23 cellular contexts compared by ENCODE assay signal in genomic region chr3:118801899-118802298, GRCh38.
DNase-seq lines count a peak whose midpoint lies in the region; ATAC-seq and TF ChIP-seq lines count a peak whose summit lies in the region.
"Had no signal": no experiment of that assay in that cellular context is flagged by ENCODE, and none has a peak within 500 bp of the region (broad histone marks: within the 10 kb centered on the region; RNA-seq: fewer than 3 reads in every experiment).

No MANE protein-coding gene starts in this region.

- no peak overlapping the region for H3K27ac ChIP-seq in mammary epithelial cell (ENCODE audit: insufficient read depth, low read depth, low read length)
- H3K27ac ChIP-seq in heart left ventricle: peak overlapping the region in 1 of 12 donors; percentile 50
- no peak overlapping the region for H3K27ac ChIP-seq in aorta (ENCODE audit: low read depth in 1 of 2, low read length in 2 of 2)
- H3K27ac ChIP-seq: neutrophil, psoas muscle, VCaP had no signal

- intact Hi-C loops in MCF 10A (cut with micrococcal nuclease) (no loop called here), mammary epithelial cell (cut with micrococcal nuclease) (no loop called here), heart left ventricle (cut with DNase I) (no loop called here), aorta (cut with DNase I) (no loop called here)

- no peaks in the 10 kb centered on the region for H3K36me3 ChIP-seq in mammary epithelial cell (ENCODE audit: insufficient read depth, low read length)
- H3K36me3 ChIP-seq in heart left ventricle: no peaks in the 10 kb centered on the region
- H3K36me3 ChIP-seq in aorta (ENCODE audit: control insufficient read depth in 1 of 2, insufficient read depth in 2 of 2, low read length in 1 of 2): no peaks in the 10 kb centered on the region
- H3K36me3 ChIP-seq: neutrophil had no signal

- H3K4me3 Mint-ChIP-seq in MCF 10A (ENCODE audit: unreplicated experiment): no peak overlapping the region
- H3K4me3 Mint-ChIP-seq: activated naive CD4-positive, alpha-beta T cell treated with anti-CD3 and anti-CD28 coated beads, Interleukin-2, amount 10 ng/mL, durations not matched to agents 7 days and 5 days; activated T-cell treated with anti-CD3 and anti-CD28 coated beads, Interleukin-2, amount 50 U/mL, for 72 hours; CD14-positive monocyte had no signal

- H3K4me1 Mint-ChIP-seq in MCF 10A (ENCODE audit: insufficient read depth, unreplicated experiment): no peaks in the 10 kb centered on the region
- H3K4me1 Mint-ChIP-seq: activated naive CD4-positive, alpha-beta T cell treated with anti-CD3 and anti-CD28 coated beads, Interleukin-2, amount 10 ng/mL, durations not matched to agents 7 days and 5 days; CD14-positive monocyte had no signal

- ATAC-seq in heart left ventricle (peak; percentile 85 to 96 (median 94)), aorta (ENCODE audit: low FRiP score) (peak; percentile 36), GM21515 (IDR thresholded peaks at IDR 0.05; ENCODE audit: unreplicated experiment) (no peak)
- ATAC-seq: activated T-cell treated with anti-CD3 and anti-CD28 coated beads, Interleukin-2, amount 50 U/mL, for 72 hours; psoas muscle; stimulated activated naive CD8-positive, alpha-beta T cell treated with anti-CD3 and anti-CD28 coated beads, Interleukin-15, Interleukin-2, amounts not matched to agents 100 U/mL and 50 U/mL, for 24 hours had no signal

- H3K9me3 Mint-ChIP-seq in MCF 10A (ENCODE audit: unreplicated experiment): no peaks in the 10 kb centered on the region
- H3K9me3 Mint-ChIP-seq: activated naive CD4-positive, alpha-beta T cell treated with anti-CD3 and anti-CD28 coated beads, Interleukin-2, amount 10 ng/mL, durations not matched to agents 7 days and 5 days; activated T-cell treated with anti-CD3 and anti-CD28 coated beads, Interleukin-2, amount 50 U/mL, for 72 hours had no signal

- H3K79me2 ChIP-seq in mammary epithelial cell (ENCODE audit: insufficient read depth, low read length): no peaks in the 10 kb centered on the region

- no peak overlapping the region for H3K4me2 ChIP-seq in mammary epithelial cell (ENCODE audit: insufficient read depth, low read depth, low read length)

- no peak overlapping the region for H3K27ac Mint-ChIP-seq in MCF 10A (ENCODE audit: low read depth, unreplicated experiment)
- H3K27ac Mint-ChIP-seq: activated naive CD4-positive, alpha-beta T cell treated with anti-CD3 and anti-CD28 coated beads, Interleukin-2, amount 10 ng/mL, durations not matched to agents 7 days and 5 days; activated T-cell treated with anti-CD3 and anti-CD28 coated beads, Interleukin-2, amount 50 U/mL, for 72 hours; CD14-positive monocyte had no signal

- POLR2A ChIA-PET in MCF 10A (lab: Yijun Ruan, JAX): interaction anchor here (0.5 kb wide), 1 partner anchor 1397 kb away, joined by 3 read pairs; no protein-coding TSS in a partner anchor

- no peaks in the 10 kb centered on the region for H4K20me1 ChIP-seq in mammary epithelial cell (ENCODE audit: insufficient read depth, low read length)

- H3K4me3 ChIP-seq in mammary epithelial cell (replicated peaks in 1 of 3; ENCODE audit: insufficient read depth in 1 of 3, low read depth in 2 of 3, low read length in 3 of 3) (no peak overlapping the region), heart left ventricle (peak overlapping the region in 1 of 12 donors; percentile 11), aorta (ENCODE audit: low read length in 2 of 2) (no peak overlapping the region)
- H3K4me3 ChIP-seq: psoas muscle had no signal

- CTCF ChIA-PET in MCF 10A (lab: Yijun Ruan, JAX) (interaction anchor here (0.6 kb wide), 1 partner anchor 1832 kb away, joined by 3 read pairs; no protein-coding TSS in a partner anchor), mammary epithelial cell (lab: Charles Lee; ENCODE audit: low non-redundant PET) (no interaction called here)

- in situ Hi-C loops in mammary epithelial cell (cut with MboI; ENCODE audit: low sequenced_read_pairs in 2 of 2): no loop called here

- DNase-seq in MCF 10A (ENCODE audit: unreplicated experiment) (peak; percentile 34), mammary epithelial cell (no peak), NCI-H446 (lab: John Stamatoyannopoulos, UW) (peak; percentile 49 to 65), heart left ventricle (peak; percentile 59 to 80 (median 72)), aorta (no peak), cerebellum (ENCODE audit: low spot score) (no peak), kidney tubule cell (ENCODE audit: low spot score) (no peak)
- DNase-seq: 8988T; activated CD4-positive, alpha-beta T cell treated with anti-CD3 and anti-CD28 coated beads for 48 hours; activated naive CD4-positive, alpha-beta T cell treated with anti-CD3 and anti-CD28 coated beads, Interleukin-2, amount 10 ng/mL, durations not matched to agents 7 days and 5 days; activated T-cell treated with anti-CD3 and anti-CD28 coated beads, Interleukin-2, amount 50 U/mL, for 72 hours; effector memory CD4-positive, alpha-beta T cell; erythroblast; H7; NCI-H2081 treated with DMSO at 0.1 percent for 48 hours; NCI-H510A treated with DMSO at 0.1 percent for 48 hours; psoas muscle; SIG-M5; stimulated activated naive CD8-positive, alpha-beta T cell treated with anti-CD3 and anti-CD28 coated beads, Interleukin-15, Interleukin-2, amounts not matched to agents 100 U/mL and 50 U/mL, for 24 hours had no signal

- TF ChIP-seq POLR2A in heart left ventricle (IDR thresholded peaks at IDR 0.05): no peak

- H2AFZ ChIP-seq in mammary epithelial cell (ENCODE audit: low read depth, low read length): no peak overlapping the region

- no peaks in the 10 kb centered on the region for H3K36me3 Mint-ChIP-seq in MCF 10A (ENCODE audit: insufficient read depth, unreplicated experiment)
- H3K36me3 Mint-ChIP-seq: activated naive CD4-positive, alpha-beta T cell treated with anti-CD3 and anti-CD28 coated beads, Interleukin-2, amount 10 ng/mL, durations not matched to agents 7 days and 5 days; CD14-positive monocyte had no signal

- H3K27me3 Mint-ChIP-seq in MCF 10A (ENCODE audit: insufficient read depth, unreplicated experiment): no peaks in the 10 kb centered on the region
- H3K27me3 Mint-ChIP-seq: activated naive CD4-positive, alpha-beta T cell treated with anti-CD3 and anti-CD28 coated beads, Interleukin-2, amount 10 ng/mL, durations not matched to agents 7 days and 5 days had no signal

- dilution Hi-C loops in mammary epithelial cell (cut with HindIII; ENCODE audit: low sequenced_read_pairs): no loop called here

- H3K27me3 ChIP-seq in mammary epithelial cell (ENCODE audit: insufficient read depth, low read length) (no peaks in the 10 kb centered on the region), heart left ventricle (peaks cover 0 to 5% (median 0%) of the 10 kb centered on the region in 9 donors), aorta (ENCODE audit: control insufficient read depth in 1 of 2, insufficient read depth in 2 of 2, low read length in 1 of 2) (no peaks in the 10 kb centered on the region)
- H3K27me3 ChIP-seq: neutrophil had no signal

- BruUV-seq in MCF 10A (replicated peaks; lab: Mats Ljungman, UMichigan) (no TSS peak), mammary epithelial cell (replicated peaks; lab: Mats Ljungman, UMichigan) (no TSS peak)

- H3K9me3 ChIP-seq in mammary epithelial cell (replicated peaks; ENCODE audit: insufficient read depth, low read length) (no peaks in the 10 kb centered on the region), heart left ventricle (no peaks in the 10 kb centered on the region), aorta (ENCODE audit: control insufficient read depth, low read length) (no peaks in the 10 kb centered on the region)
- H3K9me3 ChIP-seq: neutrophil, psoas muscle had no signal

- 58% methylated on average over 6 of the region's 8 CpGs for WGBS in mammary epithelial cell (ENCODE audit: low coverage, missing lambda C conversion rate)
- 38 to 65% (median 53%) methylated on average over 8 of the region's 8 CpGs for WGBS in heart left ventricle, 4 donors
- WGBS in aorta, 2 donors: 43 to 61% methylated on average over 8 of the region's 8 CpGs

- no peak for TF ChIP-seq CTCF in MCF 10A (IDR thresholded peaks at IDR 0.05; ENCODE audit: unreplicated experiment)
- TF ChIP-seq CTCF in mammary epithelial cell (conservative IDR thresholded peaks at IDR 0.05 in 1 of 2, IDR thresholded peaks at IDR 0.05 in 1 of 2; ENCODE audit: extremely low read depth in 1 of 2, insufficient read depth in 1 of 2, low read depth in 1 of 2, low read length in 2 of 2): no peak
- no peak for TF ChIP-seq CTCF in heart left ventricle (IDR thresholded peaks at IDR 0.05)

- no peak overlapping the region for H3K9ac ChIP-seq in mammary epithelial cell (ENCODE audit: insufficient read depth, low read length)

- H3K4me1 ChIP-seq in mammary epithelial cell (ENCODE audit: insufficient read depth, low read length) (no peaks in the 10 kb centered on the region), heart left ventricle (peaks cover 0 to 10% (median 0%) of the 10 kb centered on the region in 12 donors), aorta (ENCODE audit: control insufficient read depth in 1 of 2, insufficient read depth in 2 of 2, low read length in 2 of 2) (no peaks in the 10 kb centered on the region)
- H3K4me1 ChIP-seq: psoas muscle had no signal

Comparison
In these comparisons a context has a peak if more than half of its experiments do, and no peak if none do; other contexts are left out.
1. DNase-seq: peak in MCF 10A (single experiment), NCI-H446 (2 of 2) and heart left ventricle (5 of 5); none in mammary epithelial cell (single experiment), aorta (0 of 2), cerebellum (single experiment) and kidney tubule cell (single experiment).